Comparison of ENCODE assay signal across 9 cellular contexts in the genomic region with DNA sequence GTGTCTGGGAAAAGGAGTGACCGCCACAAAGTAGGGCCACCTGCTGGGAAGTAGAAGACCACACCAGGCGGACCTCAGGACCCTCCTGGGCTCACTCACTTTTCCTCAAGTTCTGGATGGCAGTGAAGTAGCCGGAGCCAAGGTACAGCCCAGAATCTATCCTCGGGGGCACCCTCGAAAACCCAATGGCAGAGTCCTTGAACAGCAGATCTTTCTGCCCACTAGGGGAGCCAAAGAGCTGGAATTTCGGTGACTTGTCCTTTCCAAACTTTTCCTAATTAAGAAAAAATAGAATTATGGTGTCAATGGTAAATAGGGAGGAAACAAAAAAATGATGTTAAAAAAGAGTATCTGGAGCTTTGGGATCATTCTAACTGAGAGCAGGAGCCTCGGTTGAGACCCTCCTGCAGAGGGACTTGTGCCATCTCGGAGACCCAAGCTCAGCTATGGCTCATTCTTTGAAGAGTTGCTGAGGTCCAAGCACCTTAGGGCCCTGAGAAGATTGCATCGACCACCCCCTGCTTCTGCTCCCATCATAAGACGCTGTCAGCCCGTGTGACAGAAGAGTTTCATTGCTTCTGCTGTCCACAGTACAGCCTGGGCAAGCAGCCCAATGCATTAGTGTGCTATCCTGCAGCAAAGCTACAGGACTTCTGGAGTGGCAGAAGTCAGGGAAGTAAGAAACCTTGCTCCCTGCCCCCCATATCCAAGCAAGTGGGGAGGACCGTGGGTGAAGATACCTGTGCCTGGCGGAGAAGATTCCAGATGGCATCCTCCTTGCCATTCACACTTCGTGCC. TPM values are rescaled to one million over a fixed set of nuclear protein-coding genes. Genes with fewer than 3 reads are reported as not detected.
A peak's percentile ranks its signal among the peaks of the same experiment; 100 is the strongest.
DNase-seq lines count a peak whose midpoint lies in the region; ATAC-seq, FAIRE-seq and TF ChIP-seq lines count a peak whose summit lies in the region.
"Had no signal": no experiment of that assay in that cellular context is flagged by ENCODE, and none has a peak within 500 bp of the region (broad histone marks: within the 10 kb centered on the region; RNA-seq: fewer than 3 reads in every experiment).

No MANE protein-coding gene starts in this region.

- no peak overlapping the region for H3K4me3 Mint-ChIP-seq in CD4-positive, alpha-beta T cell

- no peak overlapping the region; a peak in 1 of 4 replicates for H3K9ac ChIP-seq in K562 (ENCODE audit: insufficient read depth in 1 of 2, low read depth in 2 of 2, low read length in 2 of 2)

- H3K27me3 ChIP-seq in CD4-positive, alpha-beta T cell (ENCODE audit: control insufficient read depth, insufficient read depth, low read length), result no peaks in the 10 kb centered on the region
- H3K27me3 ChIP-seq in K562 (ENCODE audit: control insufficient read depth in 2 of 2, insufficient read depth in 2 of 2, low read length in 2 of 2), result peaks cover 42 to 66% of the 10 kb centered on the region in 2 experiments

- H3K36me3 Mint-ChIP-seq in CD4-positive, alpha-beta T cell (ENCODE audit: low read depth), result no peaks in the 10 kb centered on the region

- peak; percentile 83 for FAIRE-seq in K562 (lab: Jason Lieb, UNC)

- TF ChIP-seq CTCF in CD4-positive, alpha-beta T cell (IDR thresholded peaks at IDR 0.05), result peak; percentile 49
- TF ChIP-seq CTCF in HFF-Myc (IDR thresholded peaks at IDR 0.05; ENCODE audit: low read depth, low read length, missing control alignments) (peak; percentile 76), K562 (IDR thresholded peaks at IDR 0.05 in 2 of 3, conservative IDR thresholded peaks at IDR 0.05 in 1 of 3; ENCODE audit: insufficient read depth in 2 of 3, low read depth in 1 of 3, low read length in 3 of 3) (peak; percentile 68 to 91 (median 74))

- 5% methylated on average over 14 of the region's 14 CpGs for WGBS in K562 (ENCODE audit: insufficient coverage, low coverage, missing lambda C conversion rate)

- H3K9me3 Mint-ChIP-seq in CD4-positive, alpha-beta T cell, result no peaks in the 10 kb centered on the region

- peak in 1 of 2 experiments; percentile 38; a peak in 2 of 4 replicates for TF ChIP-seq RAD21 in K562 (CRISPR knock-in tag; conservative IDR thresholded peaks at IDR 0.05 in 1 of 2, IDR thresholded peaks at IDR 0.05 in 1 of 2)

- in situ Hi-C loops in K562 (cut with MboI), result no loop called here

- H3K4me1 ChIP-seq in K562 (replicated peaks in 1 of 2; ENCODE audit: control insufficient read depth in 2 of 2, insufficient read depth in 2 of 2, low read length in 2 of 2), result peaks cover 0 to 3% of the 10 kb centered on the region in 2 experiments; a peak in 1 of 5 replicates
- H3K4me1 ChIP-seq: prostate gland had no signal

- H3K9me1 ChIP-seq in K562 (ENCODE audit: control insufficient read depth, insufficient read depth, low read length), result no peaks in the 10 kb centered on the region

- no peak for ATAC-seq in CD4-positive, alpha-beta T cell (ENCODE audit: poor library complexity)
- ATAC-seq in K562 (peak; percentile 82), HG02571 (IDR thresholded peaks at IDR 0.05; ENCODE audit: unreplicated experiment) (no peak), GM18511 (IDR thresholded peaks at IDR 0.05; ENCODE audit: unreplicated experiment) (no peak)

- no peaks in the 10 kb centered on the region for H3K79me2 ChIP-seq in K562 (ENCODE audit: control insufficient read depth, insufficient read depth, low read length)

- no peak for DNase-seq in CD4-positive, alpha-beta T cell
- DNase-seq in HFF-Myc (ENCODE audit: extremely low read depth, low read depth) (no peak), K562 (ENCODE audit: extremely low read depth in 1 of 4, low spot score in 3 of 4) (peak; percentile 51 to 75 (median 69)), lung microvascular endothelial cell (ENCODE audit: low read depth in 2 of 2) (peak; percentile 23 to 28), SKM-1 treated with dmso at 0.1 percent for 144 hours (lab: John Stamatoyannopoulos, UW; ENCODE audit: unreplicated experiment) (no peak)
- no peak for DNase-seq in central memory CD4-positive, alpha-beta T cell

- no peaks in the 10 kb centered on the region for H4K20me1 ChIP-seq in K562 (replicated peaks; ENCODE audit: control insufficient read depth, insufficient read depth, low read length)

- no peaks in the 10 kb centered on the region for H3K9me3 ChIP-seq in CD4-positive, alpha-beta T cell (ENCODE audit: control insufficient read depth, low read length)
- no peaks in the 10 kb centered on the region for H3K9me3 ChIP-seq in K562 (replicated peaks; ENCODE audit: control insufficient read depth, insufficient read depth, low read depth, low read length)
- H3K9me3 ChIP-seq: prostate gland had no signal

- TF ChIP-seq POLR2A in K562 (conservative IDR thresholded peaks at IDR 0.05), result no peak

- POLR2A ChIA-PET in CD4-positive, alpha-beta T cell (lab: Charles Lee), result no interaction called here
- POLR2A ChIA-PET in K562 (lab: Yijun Ruan, JAX), result interaction anchor here (0.6 to 1.6 kb wide), 5 partner anchors 12 to 246 kb away, joined by 3 to 5 read pairs (median 3); no protein-coding TSS in a partner anchor

- no TSS peak for BruUV-seq in K562 (replicated peaks; lab: Mats Ljungman, UMichigan)

- H3K27ac ChIP-seq in CD4-positive, alpha-beta T cell (ENCODE audit: low read depth, low read length), result no peak overlapping the region
- no peak overlapping the region for H3K27ac ChIP-seq in K562 (ENCODE audit: extremely low read depth, low read depth, low read length)
- H3K27ac ChIP-seq: prostate gland had no signal

- H3K4me1 Mint-ChIP-seq in CD4-positive, alpha-beta T cell (ENCODE audit: low read depth), result no peaks in the 10 kb centered on the region

- H3K4me3 ChIP-seq in HFF-Myc (replicated peaks; ENCODE audit: low read depth, low read length) (no peak overlapping the region), K562 (no peak overlapping the region)
- H3K4me3 ChIP-seq: prostate gland had no signal

- H3K27ac Mint-ChIP-seq in CD4-positive, alpha-beta T cell, result no peak overlapping the region

- H3K27me3 Mint-ChIP-seq in CD4-positive, alpha-beta T cell, result no peaks in the 10 kb centered on the region

- intact Hi-C loops in CD4-positive, alpha-beta T cell (cut with DNase I, micrococcal nuclease), result no loop called here
- intact Hi-C loops in K562 (cut with micrococcal nuclease), result no loop called here

- H3K36me3 ChIP-seq in K562 (ENCODE audit: control insufficient read depth, insufficient read depth, low read length), result no peaks in the 10 kb centered on the region
- H3K36me3 ChIP-seq: prostate gland had no signal

- H2AFZ ChIP-seq in K562 (ENCODE audit: low read depth, low read length), result no peak overlapping the region

- no peak overlapping the region for H3K4me2 ChIP-seq in K562 (ENCODE audit: insufficient read depth, low read length)

- CTCF ChIA-PET in CD4-positive, alpha-beta T cell (lab: Charles Lee), result interaction anchor here (1.0 kb wide), 1 partner anchor 38 kb away, joined by 3 read pairs; no protein-coding TSS in a partner anchor
- CTCF ChIA-PET in K562 (lab: Yijun Ruan, JAX; ENCODE audit: low intra/inter-chr PET ratio), result interaction anchor here (0.5 to 1.5 kb wide), 4 partner anchors 15 to 1092 kb away, joined by 3 to 4 read pairs (median 3); partner anchors contain the start of gene LTF

- no peak for TF ChIP-seq EP300 in K562 (IDR thresholded peaks at IDR 0.05; ENCODE audit: low read length)

RNA-seq across cellular contexts. Expression of gene LTF, which starts 14.8 kb away (rescaled TPM):
- total RNA-seq in CD4-positive, alpha-beta T cell, result not detected
- total RNA-seq in K562 (2011; cell fraction: chromatin; rRNA removed; ENCODE audit: low replicate concordance), result not detected in 2 replicates
- not detected in 2 replicates for total RNA-seq in K562 (2011; cell fraction: nucleolus; rRNA removed)
- total RNA-seq in K562 (2011; cell fraction: nucleoplasm; rRNA removed), result not detected in 2 replicates
- total RNA-seq in K562 (2014; rRNA removed) (0.08 TPM in 1 of 2 replicates, not detected in the other), K562 (2014; rRNA removed; fragmentation: Illumina TruSeq; extraction: Trizol) (not detected in 2 replicates), K562 (2015; rRNA removed; fragmentation: Illumina TruSeq; extraction: Trizol) (0.08 TPM in 1 of 2 replicates, not detected in the other), K562 (2021) (0.07 and 0.13 TPM in 2 replicates), lung microvascular endothelial cell (under 0.01 and 0.22 TPM in 2 replicates)
- polyA plus RNA-seq in K562 (2011; rRNA removed) (not detected in 2 replicates), K562 (2014; fragmentation: Illumina TruSeq; extraction: Trizol) (not detected in 2 replicates), K562 (2014; fragmentation: Nextera tagmentation; extraction: Ambion mirVana) (not detected), K562 (2014; rRNA removed) (0.71 TPM in 1 of 2 replicates, not detected in the other)
- not detected in 2 replicates for polyA plus RNA-seq in K562 (2011; cell fraction: cytosol; rRNA removed)
- not detected in 2 replicates for polyA plus RNA-seq in K562 (2011; cell fraction: nucleus; rRNA removed)
- polyA plus RNA-seq in K562 (2012), result 0.53 TPM in 1 of 2 replicates, not detected in the other
- not detected in 2 replicates for polyA minus RNA-seq in K562 (2011; rRNA and poly(A)+ RNA removed)
- polyA minus RNA-seq in K562 (2011; cell fraction: cytosol; rRNA and poly(A)+ RNA removed), result not detected in 2 replicates
- not detected in 2 replicates for polyA minus RNA-seq in K562 (2011; cell fraction: nucleus; rRNA and poly(A)+ RNA removed)

RNA-seq across cellular contexts. Expression of gene CCRL2, which starts 42.9 kb away (rescaled TPM):
- 1 to 10 TPM; 4.3 to 4.5 TPM for total RNA-seq in CD4-positive, alpha-beta T cell
- 7.7 and 14.6 TPM in 2 replicates for total RNA-seq in K562 (2011; cell fraction: chromatin; rRNA removed; ENCODE audit: low replicate concordance)
- 9.2 and 13.7 TPM in 2 replicates for total RNA-seq in K562 (2011; cell fraction: nucleolus; rRNA removed)
- total RNA-seq in K562 (2011; cell fraction: nucleoplasm; rRNA removed), result 12.1 and 14.7 TPM in 2 replicates
- 3.6 and 4.1 TPM in 2 replicates for total RNA-seq in K562 (2014; rRNA removed)
- total RNA-seq in K562 (2014; rRNA removed; fragmentation: Illumina TruSeq; extraction: Trizol), result 3.4 and 4.5 TPM in 2 replicates
- 3.1 and 4.0 TPM in 2 replicates for total RNA-seq in K562 (2015; rRNA removed; fragmentation: Illumina TruSeq; extraction: Trizol)
- total RNA-seq in K562 (2021), result 3.3 and 3.5 TPM in 2 replicates
- 4.2 and 5.4 TPM in 2 replicates for polyA plus RNA-seq in K562 (2011; rRNA removed)
- polyA plus RNA-seq in K562 (2011; cell fraction: cytosol; rRNA removed), result 3.2 and 4.8 TPM in 2 replicates
- 5.8 and 6.6 TPM in 2 replicates for polyA plus RNA-seq in K562 (2011; cell fraction: nucleus; rRNA removed)
- 4.8 and 12.0 TPM in 2 replicates for polyA plus RNA-seq in K562 (2012)
- polyA plus RNA-seq in K562 (2014; fragmentation: Illumina TruSeq; extraction: Trizol), result 3.2 and 3.4 TPM in 2 replicates
- 1 to 10 TPM; 4.3 to 5.7 TPM for polyA plus RNA-seq in K562 (2014; fragmentation: Nextera tagmentation; extraction: Ambion mirVana)
- polyA plus RNA-seq in K562 (2014; rRNA removed), result 2.2 and 3.5 TPM in 2 replicates
- 5.5 and 6.4 TPM in 2 replicates for polyA minus RNA-seq in K562 (2011; rRNA and poly(A)+ RNA removed)
- polyA minus RNA-seq in K562 (2011; cell fraction: cytosol; rRNA and poly(A)+ RNA removed), result 3.1 TPM in 1 of 2 replicates, not detected in the other
- 11.4 and 11.7 TPM in 2 replicates for polyA minus RNA-seq in K562 (2011; cell fraction: nucleus; rRNA and poly(A)+ RNA removed)
- total RNA-seq in lung microvascular endothelial cell, result 0.40 and 2.6 TPM in 2 replicates

RNA-seq across cellular contexts. Expression of gene RTP3, which starts 47.8 kb away (rescaled TPM):
- not detected for total RNA-seq in CD4-positive, alpha-beta T cell
- not detected in 2 replicates for total RNA-seq in K562 (2011; cell fraction: chromatin; rRNA removed; ENCODE audit: low replicate concordance)
- total RNA-seq in K562 (2011; cell fraction: nucleolus; rRNA removed), result not detected in 2 replicates
- not detected in 2 replicates for total RNA-seq in K562 (2011; cell fraction: nucleoplasm; rRNA removed)
- total RNA-seq in K562 (2014; rRNA removed), result not detected in 2 replicates
- total RNA-seq in K562 (2014; rRNA removed; fragmentation: Illumina TruSeq; extraction: Trizol), result not detected in 2 replicates
- not detected in 2 replicates for total RNA-seq in K562 (2015; rRNA removed; fragmentation: Illumina TruSeq; extraction: Trizol)
- total RNA-seq in K562 (2021), result not detected in 2 replicates
- not detected in 2 replicates for polyA plus RNA-seq in K562 (2011; rRNA removed)
- polyA plus RNA-seq in K562 (2011; cell fraction: cytosol; rRNA removed), result 0.04 TPM in 1 of 2 replicates, not detected in the other
- not detected in 2 replicates for polyA plus RNA-seq in K562 (2011; cell fraction: nucleus; rRNA removed)
- 0.08 TPM in 1 of 2 replicates, not detected in the other for polyA plus RNA-seq in K562 (2012)
- polyA plus RNA-seq in K562 (2014; fragmentation: Illumina TruSeq; extraction: Trizol), result not detected in 2 replicates
- not detected for polyA plus RNA-seq in K562 (2014; fragmentation: Nextera tagmentation; extraction: Ambion mirVana)
- polyA plus RNA-seq in K562 (2014; rRNA removed), result not detected in 2 replicates
- not detected in 2 replicates for polyA minus RNA-seq in K562 (2011; rRNA and poly(A)+ RNA removed)
- polyA minus RNA-seq in K562 (2011; cell fraction: cytosol; rRNA and poly(A)+ RNA removed), result not detected in 2 replicates
- not detected in 2 replicates for polyA minus RNA-seq in K562 (2011; cell fraction: nucleus; rRNA and poly(A)+ RNA removed)
- total RNA-seq in lung microvascular endothelial cell, result not detected in 2 replicates

Comparison
In these comparisons a context has a peak if more than half of its experiments do, and no peak if none do; other contexts are left out.
1. DNase-seq: peak in K562 (4 of 4) and lung microvascular endothelial cell (2 of 2); none in CD4-positive, alpha-beta T cell (0 of 10), HFF-Myc (single experiment), SKM-1 treated with dmso at 0.1 percent for 144 hours (single experiment) and central memory CD4-positive, alpha-beta T cell (single experiment).
2. Peak in every context shown above with its lines, with median percentiles within 50 percentile points of each other: CTCF ChIP-seq.